28 cellular contexts compared by ENCODE assay signal in the genomic region with DNA sequence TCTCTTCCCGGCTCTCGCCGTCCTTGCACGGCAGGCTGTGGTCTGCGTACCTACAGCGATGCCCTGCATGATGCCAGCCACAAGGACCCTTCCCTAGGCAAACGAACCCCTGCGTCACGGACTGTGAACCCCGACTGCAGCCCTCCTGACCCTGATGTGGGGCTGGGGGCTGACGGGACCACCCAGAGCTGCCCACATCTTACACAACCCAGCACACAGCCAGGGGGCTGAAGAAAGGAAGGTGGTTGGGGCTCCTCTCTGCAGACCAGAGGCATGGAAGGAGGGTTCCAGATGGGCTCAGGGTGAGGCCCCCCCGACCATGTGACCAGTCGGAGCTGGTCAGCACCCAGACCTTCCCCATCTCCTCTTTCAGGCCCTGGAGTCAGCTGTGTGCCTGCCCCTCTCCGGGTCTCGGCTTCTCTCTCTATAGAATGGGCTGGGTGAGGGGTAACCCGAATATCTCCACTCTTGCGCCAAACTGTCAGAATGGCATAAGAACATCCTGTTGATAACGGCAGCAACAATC. TPM values are rescaled to one million over a fixed set of nuclear protein-coding genes. Genes with fewer than 3 reads are reported as not detected.
"Had no signal": no experiment of that assay in that cellular context is flagged by ENCODE, and none has a peak within 500 bp of the region (broad histone marks: within the 10 kb centered on the region; RNA-seq: fewer than 3 reads in every experiment).

No MANE protein-coding gene starts in this region.

- H3K36me3 ChIP-seq: esophagus muscularis mucosa, gastroesophageal sphincter, heart right ventricle, prostate gland, right atrium auricular region, suprapubic skin, transverse colon, vagina had no signal

- H3K27me3 ChIP-seq: foreskin keratinocyte, heart right ventricle, right atrium auricular region, suprapubic skin, transverse colon, vagina had no signal

- H3K9me3 ChIP-seq: esophagus muscularis mucosa, gastroesophageal sphincter, heart right ventricle, mucosa of descending colon, prostate gland, right atrium auricular region, suprapubic skin, transverse colon, vagina had no signal

- H3K27ac ChIP-seq: coronary artery, esophagus muscularis mucosa, foreskin keratinocyte, gastroesophageal sphincter, heart right ventricle, parathyroid adenoma, prostate gland, right atrium auricular region, skin epidermis, suprapubic skin, transverse colon, vagina had no signal

- H3K4me1 ChIP-seq: esophagus muscularis mucosa, foreskin keratinocyte, gastroesophageal sphincter, parathyroid adenoma, prostate gland, right atrium auricular region, suprapubic skin, transverse colon, vagina had no signal

- DNase-seq: dermis blood vessel endothelial cell; effector memory CD4-positive, alpha-beta T cell; foreskin keratinocyte; heart right ventricle; hippocampal formation; left colon; left ventricle myocardium superior; mucosa of descending colon; naive B cell; stimulated activated CD4-positive, alpha-beta T cell treated with anti-CD3 and anti-CD28 coated beads, Interleukin-15, amount 100 ng/mL, for 24 hours; stimulated activated CD4-positive, alpha-beta T cell treated with anti-CD3 and anti-CD28 coated beads, Interleukin-2, amount 100 ng/mL, for 48 hours; stimulated activated CD8-positive, alpha-beta memory T cell treated with anti-CD3 and anti-CD28 coated beads, Interleukin-4, amount 100 ng/mL, for 48 hours; stimulated activated naive CD4-positive, alpha-beta T cell; stimulated activated naive CD8-positive, alpha-beta T cell treated with anti-CD3 and anti-CD28 coated beads, Interleukin-15, amount 100 ng/mL, for 72 hours; transverse colon had no signal

- H3K4me3 ChIP-seq: coronary artery, esophagus muscularis mucosa, gastroesophageal sphincter, heart right ventricle, lung, mucosa of descending colon, prostate gland, right atrium auricular region, skin epidermis, suprapubic skin, transverse colon, vagina had no signal

- ATAC-seq: foreskin keratinocyte; gastroesophageal sphincter; heart right ventricle; left colon; left ventricle myocardium superior; mucosa of descending colon; stimulated activated naive CD8-positive, alpha-beta T cell treated with anti-CD3 and anti-CD28 coated beads, Interleukin-15, amount 100 ng/mL, for 72 hours had no signal

RNA-seq across cellular contexts. Expression of a gene that starts 41.4 kb away (rescaled TPM):
- total RNA-seq: epithelial cell of proximal tubule; kidney epithelial cell; natural killer cell treated with Interleukin-12 subunit alpha and Interleukin-12 subunit beta and Interleukin-15 and Interleukin-18, amount 100 ng/mL, for 72 hours had no signal
- polyA plus RNA-seq: foreskin keratinocyte had no signal
